In the genomic region with DNA sequence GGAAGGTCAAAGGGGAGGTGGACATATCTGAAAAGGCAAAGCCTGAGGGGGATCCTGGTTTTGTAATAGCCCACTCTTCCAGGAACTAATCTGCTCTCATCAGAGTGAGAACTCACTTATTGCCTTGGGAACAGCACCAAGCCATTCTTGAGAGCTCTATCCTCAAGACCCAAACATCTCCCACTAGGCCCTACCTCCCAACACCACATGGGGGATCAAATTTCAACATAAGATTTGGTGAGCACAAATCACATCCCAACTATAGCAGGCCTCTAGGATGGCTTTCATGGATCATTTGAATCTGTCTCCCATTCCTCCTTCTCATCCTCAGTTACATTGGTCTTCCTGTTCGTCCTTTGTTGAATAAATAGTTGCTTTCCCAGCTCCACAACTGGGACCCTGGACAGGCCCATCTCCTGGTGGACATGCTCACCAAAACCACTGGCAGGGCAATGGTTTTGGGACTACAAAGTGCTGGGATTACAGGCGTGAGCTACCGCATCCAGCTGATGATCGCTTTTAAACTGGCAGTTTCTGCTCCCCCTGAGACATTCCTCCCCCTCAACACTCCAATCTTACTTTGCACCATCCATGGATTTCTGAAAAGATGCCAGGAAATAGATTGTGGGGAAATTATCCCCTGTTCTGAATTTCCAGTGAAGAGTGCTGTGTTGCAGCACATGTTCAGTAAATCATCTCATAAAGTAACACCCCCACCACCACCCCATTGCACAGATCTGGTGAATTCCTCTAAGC, we compare ENCODE assay signal across 12 cellular contexts. TPM values are rescaled to one million over a fixed set of nuclear protein-coding genes. Genes with fewer than 3 reads are reported as not detected.
DNase-seq lines count a peak whose midpoint lies in the region; ATAC-seq and TF ChIP-seq lines count a peak whose summit lies in the region.
"Had no signal": no experiment of that assay in that cellular context is flagged by ENCODE, and none has a peak within 500 bp of the region (broad histone marks: within the 10 kb centered on the region; RNA-seq: fewer than 3 reads in every experiment).

No MANE protein-coding gene starts in this region.

- no peaks in the 10 kb centered on the region for H4K20me1 ChIP-seq in IMR-90 (ENCODE audit: insufficient read depth, low read length)

- H3K4ac ChIP-seq in IMR-90 (ENCODE audit: low read depth, low read length) = peak overlapping the region; percentile 98

- peak; percentile 33 for DNase-seq in IMR-90
- DNase-seq in suprapubic skin (ENCODE audit: low spot score in 2 of 2) = peak in 1 of 2 donors; percentile 48
- DNase-seq in glomerular visceral epithelial cell (ENCODE audit: extremely low spot score) = no peak
- no peak for DNase-seq in activated CD8-positive, alpha-beta memory T cell treated with anti-CD3 and anti-CD28 coated beads, Interleukin-2, amount 50 U/mL, for 4 hours
- DNase-seq in type B pancreatic cell (ENCODE audit: extremely low spot score, unreplicated experiment) = no peak
- DNase-seq: activated naive CD4-positive, alpha-beta T cell treated with anti-CD3 and anti-CD28 coated beads, Interleukin-2, amount 10 ng/mL, durations not matched to agents 7 days and 5 days had no signal

- no TSS peak for BruUV-seq in IMR-90 (replicated peaks; lab: Mats Ljungman, UMichigan)

- H3K4me1 Mint-ChIP-seq in brain = peaks cover 46% of the 10 kb centered on the region
- peaks cover 13% of the 10 kb centered on the region for H3K4me1 Mint-ChIP-seq in type B pancreatic cell (ENCODE audit: unreplicated experiment)
- H3K4me1 Mint-ChIP-seq: activated naive CD4-positive, alpha-beta T cell treated with anti-CD3 and anti-CD28 coated beads, Interleukin-2, amount 10 ng/mL, durations not matched to agents 7 days and 5 days had no signal

- H3K14ac ChIP-seq in IMR-90 (replicated peaks; ENCODE audit: low read depth, low read length) = peak overlapping the region; percentile 96

- peak overlapping the region; percentile 99 for H2BK20ac ChIP-seq in IMR-90 (ENCODE audit: low read depth, low read length)

- H2AK5ac ChIP-seq in IMR-90 (ENCODE audit: low read depth, low read length) = peak overlapping the region; percentile 97

- peak overlapping the region; percentile 95 for H3K23ac ChIP-seq in IMR-90 (ENCODE audit: low read depth, low read length)

- H3K36me3 Mint-ChIP-seq in brain (no peaks in the 10 kb centered on the region), type B pancreatic cell (no peaks in the 10 kb centered on the region)
- H3K36me3 Mint-ChIP-seq: activated naive CD4-positive, alpha-beta T cell treated with anti-CD3 and anti-CD28 coated beads, Interleukin-2, amount 10 ng/mL, durations not matched to agents 7 days and 5 days had no signal

- H3K27me3 ChIP-seq in IMR-90 (ENCODE audit: control insufficient read depth, insufficient read depth, low read length) = no peaks in the 10 kb centered on the region
- no peaks in the 10 kb centered on the region for H3K27me3 ChIP-seq in muscle layer of duodenum (ENCODE audit: low read depth, low read length)
- no peaks in the 10 kb centered on the region for H3K27me3 ChIP-seq in suprapubic skin

- TF ChIP-seq POLR2A in IMR-90 (IDR thresholded peaks at IDR 0.05; ENCODE audit: low read depth, low read length) = no peak
- TF ChIP-seq POLR2A in suprapubic skin (IDR thresholded peaks at IDR 0.05) = no peak

- peak overlapping the region; percentile 87 for H3K18ac ChIP-seq in IMR-90 (ENCODE audit: low read depth, low read length)

- H2AK9ac ChIP-seq in IMR-90 (replicated peaks; ENCODE audit: low read depth, low read length, poor library complexity) = peak overlapping the region; percentile 99

- 80% methylated on average over 1 of the region's 4 CpGs; no CpG with 5 or more reads in 1 of the 2 experiments for WGBS in IMR-90 (ENCODE audit: extremely low coverage in 2 of 2, insufficient read length in 1 of 2), 2 experiments
- 90% methylated on average over 4 of the region's 4 CpGs for WGBS in suprapubic skin

- H4K8ac ChIP-seq in IMR-90 (ENCODE audit: low read depth in 2 of 2, low read length in 2 of 2) = peak overlapping the region; percentile 87 to 94

- H3K9me3 ChIP-seq in IMR-90 (ENCODE audit: control insufficient read depth, insufficient read depth, low read length) (no peaks in the 10 kb centered on the region), muscle layer of duodenum (ENCODE audit: control insufficient read depth in 1 of 2, low read length in 2 of 2) (no peaks in the 10 kb centered on the region), suprapubic skin (no peaks in the 10 kb centered on the region)
- H3K9me3 ChIP-seq: Caco-2 had no signal

- H3K4me1 ChIP-seq in IMR-90 (ENCODE audit: control insufficient read depth, insufficient read depth, low read length) = peaks cover 42% of the 10 kb centered on the region
- peaks cover 14 to 15% of the 10 kb centered on the region in 2 donors for H3K4me1 ChIP-seq in muscle layer of duodenum (ENCODE audit: control insufficient read depth in 1 of 2, insufficient read depth in 2 of 2, low read length in 2 of 2)
- H3K4me1 ChIP-seq in suprapubic skin = peaks cover 25% of the 10 kb centered on the region

- H2AFZ ChIP-seq in IMR-90 (replicated peaks; ENCODE audit: low read length, poor library complexity) = peak overlapping the region; percentile 76

- ATAC-seq in IMR-90 (ENCODE audit: low read depth) (peak; percentile 36), GM21576 (IDR thresholded peaks at IDR 0.05; ENCODE audit: unreplicated experiment) (no peak)

- peak overlapping the region in 3 of 5 experiments; percentile 56 to 95 (median 85) for H3K27ac Mint-ChIP-seq in brain
- no peak overlapping the region for H3K27ac Mint-ChIP-seq in type B pancreatic cell
- H3K27ac Mint-ChIP-seq: activated CD8-positive, alpha-beta T cell treated with anti-CD3 and anti-CD28 coated beads for 36 hours; activated naive CD4-positive, alpha-beta T cell treated with anti-CD3 and anti-CD28 coated beads, Interleukin-2, amount 10 ng/mL, durations not matched to agents 7 days and 5 days had no signal

- in situ Hi-C loops in IMR-90 (cut with MboI; ENCODE audit: low sequenced_read_pairs) = no loop called here

- dilution Hi-C loops in IMR-90 (cut with HindIII; ENCODE audit: low sequenced_read_pairs, unreplicated experiment) = no loop called here

- peak overlapping the region; percentile 90 for H2BK15ac ChIP-seq in IMR-90 (ENCODE audit: low read depth, low read length)

- peaks cover 58% of the 10 kb centered on the region for H3K9me1 ChIP-seq in IMR-90 (ENCODE audit: insufficient read depth, low read length)

- H4K5ac ChIP-seq in IMR-90 (ENCODE audit: low read depth, low read length) = peak overlapping the region; percentile 92

- H3K4me2 ChIP-seq in IMR-90 (ENCODE audit: low read depth, low read length) = peak overlapping the region; percentile 13; the same call in 1 of the 2 replicates

- H3K36me3 ChIP-seq in IMR-90 (ENCODE audit: control insufficient read depth, insufficient read depth, low read length) (no peaks in the 10 kb centered on the region), muscle layer of duodenum (ENCODE audit: control insufficient read depth in 1 of 2, insufficient read depth in 2 of 2, low read length in 2 of 2) (no peaks in the 10 kb centered on the region), suprapubic skin (no peaks in the 10 kb centered on the region)

- H2BK120ac ChIP-seq in IMR-90 (ENCODE audit: low read depth, low read length) = peak overlapping the region; percentile 100

- TF ChIP-seq CTCF in IMR-90 (conservative IDR thresholded peaks at IDR 0.05; ENCODE audit: low read depth, low read length) (no peak), brain (conservative IDR thresholded peaks at IDR 0.05) (no peak), suprapubic skin (IDR thresholded peaks at IDR 0.05) (no peak), type B pancreatic cell (conservative IDR thresholded peaks at IDR 0.05) (no peak)

- TF ChIP-seq RAD21 in IMR-90 (IDR thresholded peaks at IDR 0.05; ENCODE audit: low read length) = no peak

- CTCF ChIA-PET in IMR-90 (lab: Yijun Ruan, JAX) = interaction anchor here (0.7 to 1.0 kb wide), 2 partner anchors 11 to 92 kb away, joined by 3 to 4 read pairs; no protein-coding TSS in a partner anchor

- H3K4me3 Mint-ChIP-seq in brain (no peak overlapping the region), type B pancreatic cell (no peak overlapping the region)
- H3K4me3 Mint-ChIP-seq: activated CD8-positive, alpha-beta T cell treated with anti-CD3 and anti-CD28 coated beads for 36 hours; activated naive CD4-positive, alpha-beta T cell treated with anti-CD3 and anti-CD28 coated beads, Interleukin-2, amount 10 ng/mL, durations not matched to agents 7 days and 5 days had no signal

- H3K9ac ChIP-seq in IMR-90 (ENCODE audit: low read depth, low read length) = peak overlapping the region; percentile 35; the same call in 1 of the 2 replicates

- peak overlapping the region; percentile 96 for H2BK5ac ChIP-seq in IMR-90 (ENCODE audit: low read depth, low read length, poor library complexity, severe bottlenecking)

- intact Hi-C loops in IMR-90 (cut with micrococcal nuclease) = loop anchor here (5.0 kb wide), 1 partner anchor 61 kb away; no protein-coding TSS in a partner anchor

- no peak overlapping the region for H3K4me3 ChIP-seq in IMR-90 (ENCODE audit: insufficient read depth, low read depth, low read length)
- H3K4me3 ChIP-seq in muscle layer of duodenum (ENCODE audit: low read depth in 1 of 2, low read length in 2 of 2) = no peak overlapping the region
- no peak overlapping the region for H3K4me3 ChIP-seq in suprapubic skin
- H3K4me3 ChIP-seq: coronary artery had no signal

- H3K9me3 Mint-ChIP-seq in brain = no peaks in the 10 kb centered on the region
- H3K9me3 Mint-ChIP-seq in type B pancreatic cell = no peaks in the 10 kb centered on the region
- H3K9me3 Mint-ChIP-seq: activated CD8-positive, alpha-beta T cell treated with anti-CD3 and anti-CD28 coated beads for 36 hours; activated naive CD4-positive, alpha-beta T cell treated with anti-CD3 and anti-CD28 coated beads, Interleukin-2, amount 10 ng/mL, durations not matched to agents 7 days and 5 days had no signal

- peaks cover 7% of the 10 kb centered on the region for H3K27me3 Mint-ChIP-seq in brain
- peaks cover under 1% of the 10 kb centered on the region for H3K27me3 Mint-ChIP-seq in type B pancreatic cell

- POLR2A ChIA-PET in IMR-90 (lab: Charles Lee; ENCODE audit: unreplicated experiment) = no interaction called here

- peaks cover 6 to 69% of the 10 kb centered on the region in 2 experiments for H3K79me1 ChIP-seq in IMR-90 (ENCODE audit: low read depth in 1 of 2, low read length in 2 of 2)

- peak overlapping the region; percentile 98 for H4K91ac ChIP-seq in IMR-90 (ENCODE audit: insufficient read depth, low read depth, low read length)

- H3K27ac ChIP-seq in IMR-90 (ENCODE audit: insufficient read depth, low read length) (peak overlapping the region; percentile 92), muscle layer of duodenum (ENCODE audit: low read length) (peak overlapping the region; percentile 70), suprapubic skin (peak overlapping the region; percentile 34)

- no peak for TF ChIP-seq EP300 in suprapubic skin (IDR thresholded peaks at IDR 0.05)

- H3K56ac ChIP-seq in IMR-90 (ENCODE audit: extremely low read depth, insufficient read depth, low read length) = peak overlapping the region; percentile 78

RNA-seq across cellular contexts. Expression of gene MCFD2, which starts 42.6 kb away (rescaled TPM):
- total RNA-seq in IMR-90 (2012; rRNA removed) = 177 and 219 TPM in 2 replicates
- 127 and 145 TPM in 2 replicates for polyA plus RNA-seq in IMR-90 (2012; rRNA removed)
- polyA plus RNA-seq in IMR-90 (2012; cell fraction: cytosol; rRNA removed) = 51.2 and 117 TPM in 2 replicates
- polyA plus RNA-seq in IMR-90 (2012; cell fraction: nucleus; rRNA removed; ENCODE audit: low replicate concordance) = 56.9 and 86.4 TPM in 2 replicates
- polyA plus RNA-seq in brain (ENCODE audit: insufficient read depth, low read depth, low replicate concordance) = 24.4 TPM
- total RNA-seq in suprapubic skin = 10 to 100 TPM; 40.5 to 42.4 (median 41.6) TPM
- total RNA-seq in type B pancreatic cell (ENCODE audit: low replicate concordance) = 66.7 and 72.4 TPM in 2 replicates

Comparison
In these comparisons a context has a peak if more than half of its experiments do, and no peak if none do; other contexts are left out.
1. H3K27ac ChIP-seq: peak in every context shown above with its lines; median percentile 92 in IMR-90; 70 in muscle layer of duodenum; 34 in suprapubic skin.